1 cellular context compared by ENCODE assay signal in the genomic region with DNA sequence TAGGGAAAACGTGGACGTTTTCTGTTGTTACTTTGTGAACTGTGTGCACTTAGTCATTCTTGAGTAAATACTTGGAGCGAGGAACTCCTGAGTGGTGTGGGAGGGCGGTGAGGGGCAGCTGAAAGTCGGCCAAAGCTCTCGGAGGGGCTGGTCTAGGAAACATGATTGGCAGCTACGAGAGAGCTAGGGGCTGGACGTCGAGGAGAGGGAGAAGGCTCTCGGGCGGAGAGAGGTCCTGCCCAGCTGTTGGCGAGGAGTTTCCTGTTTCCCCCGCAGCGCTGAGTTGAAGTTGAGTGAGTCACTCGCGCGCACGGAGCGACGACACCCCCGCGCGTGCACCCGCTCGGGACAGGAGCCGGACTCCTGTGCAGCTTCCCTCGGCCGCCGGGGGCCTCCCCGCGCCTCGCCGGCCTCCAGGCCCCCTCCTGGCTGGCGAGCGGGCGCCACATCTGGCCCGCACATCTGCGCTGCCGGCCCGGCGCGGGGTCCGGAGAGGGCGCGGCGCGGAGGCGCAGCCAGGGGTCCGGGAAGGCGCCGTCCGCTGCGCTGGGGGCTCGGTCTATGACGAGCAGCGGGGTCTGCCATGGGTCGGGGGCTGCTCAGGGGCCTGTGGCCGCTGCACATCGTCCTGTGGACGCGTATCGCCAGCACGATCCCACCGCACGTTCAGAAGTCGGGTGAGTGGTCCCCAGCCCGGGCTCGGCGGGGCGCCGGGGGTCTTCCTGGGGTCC.
TF ChIP-seq lines count a peak whose summit lies in the region.

A gene (plus strand): TSS at position 301 of the 731 bp plus-strand sequence. CDS start 283 bp downstream, at position 584.

TF ChIP-seq in WTC11, 78 proteins besides CTCF, POLR2A, EP300 and RAD21 (continued from another document):
- TF ChIP-seq, protein P1, sequence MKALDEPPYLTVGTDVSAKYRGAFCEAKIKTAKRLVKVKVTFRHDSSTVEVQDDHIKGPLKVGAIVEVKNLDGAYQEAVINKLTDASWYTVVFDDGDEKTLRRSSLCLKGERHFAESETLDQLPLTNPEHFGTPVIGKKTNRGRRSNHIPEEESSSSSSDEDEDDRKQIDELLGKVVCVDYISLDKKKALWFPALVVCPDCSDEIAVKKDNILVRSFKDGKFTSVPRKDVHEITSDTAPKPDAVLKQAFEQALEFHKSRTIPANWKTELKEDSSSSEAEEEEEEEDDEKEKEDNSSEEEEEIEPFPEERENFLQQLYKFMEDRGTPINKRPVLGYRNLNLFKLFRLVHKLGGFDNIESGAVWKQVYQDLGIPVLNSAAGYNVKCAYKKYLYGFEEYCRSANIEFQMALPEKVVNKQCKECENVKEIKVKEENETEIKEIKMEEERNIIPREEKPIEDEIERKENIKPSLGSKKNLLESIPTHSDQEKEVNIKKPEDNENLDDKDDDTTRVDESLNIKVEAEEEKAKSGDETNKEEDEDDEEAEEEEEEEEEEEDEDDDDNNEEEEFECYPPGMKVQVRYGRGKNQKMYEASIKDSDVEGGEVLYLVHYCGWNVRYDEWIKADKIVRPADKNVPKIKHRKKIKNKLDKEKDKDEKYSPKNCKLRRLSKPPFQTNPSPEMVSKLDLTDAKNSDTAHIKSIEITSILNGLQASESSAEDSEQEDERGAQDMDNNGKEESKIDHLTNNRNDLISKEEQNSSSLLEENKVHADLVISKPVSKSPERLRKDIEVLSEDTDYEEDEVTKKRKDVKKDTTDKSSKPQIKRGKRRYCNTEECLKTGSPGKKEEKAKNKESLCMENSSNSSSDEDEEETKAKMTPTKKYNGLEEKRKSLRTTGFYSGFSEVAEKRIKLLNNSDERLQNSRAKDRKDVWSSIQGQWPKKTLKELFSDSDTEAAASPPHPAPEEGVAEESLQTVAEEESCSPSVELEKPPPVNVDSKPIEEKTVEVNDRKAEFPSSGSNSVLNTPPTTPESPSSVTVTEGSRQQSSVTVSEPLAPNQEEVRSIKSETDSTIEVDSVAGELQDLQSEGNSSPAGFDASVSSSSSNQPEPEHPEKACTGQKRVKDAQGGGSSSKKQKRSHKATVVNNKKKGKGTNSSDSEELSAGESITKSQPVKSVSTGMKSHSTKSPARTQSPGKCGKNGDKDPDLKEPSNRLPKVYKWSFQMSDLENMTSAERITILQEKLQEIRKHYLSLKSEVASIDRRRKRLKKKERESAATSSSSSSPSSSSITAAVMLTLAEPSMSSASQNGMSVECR (CRISPR knock-in tag; IDR thresholded peaks at IDR 0.05; ENCODE audit: borderline replicate concordance) = peak; percentile 67; the same call in 1 of the 2 replicates
- TF ChIP-seq, protein P2, sequence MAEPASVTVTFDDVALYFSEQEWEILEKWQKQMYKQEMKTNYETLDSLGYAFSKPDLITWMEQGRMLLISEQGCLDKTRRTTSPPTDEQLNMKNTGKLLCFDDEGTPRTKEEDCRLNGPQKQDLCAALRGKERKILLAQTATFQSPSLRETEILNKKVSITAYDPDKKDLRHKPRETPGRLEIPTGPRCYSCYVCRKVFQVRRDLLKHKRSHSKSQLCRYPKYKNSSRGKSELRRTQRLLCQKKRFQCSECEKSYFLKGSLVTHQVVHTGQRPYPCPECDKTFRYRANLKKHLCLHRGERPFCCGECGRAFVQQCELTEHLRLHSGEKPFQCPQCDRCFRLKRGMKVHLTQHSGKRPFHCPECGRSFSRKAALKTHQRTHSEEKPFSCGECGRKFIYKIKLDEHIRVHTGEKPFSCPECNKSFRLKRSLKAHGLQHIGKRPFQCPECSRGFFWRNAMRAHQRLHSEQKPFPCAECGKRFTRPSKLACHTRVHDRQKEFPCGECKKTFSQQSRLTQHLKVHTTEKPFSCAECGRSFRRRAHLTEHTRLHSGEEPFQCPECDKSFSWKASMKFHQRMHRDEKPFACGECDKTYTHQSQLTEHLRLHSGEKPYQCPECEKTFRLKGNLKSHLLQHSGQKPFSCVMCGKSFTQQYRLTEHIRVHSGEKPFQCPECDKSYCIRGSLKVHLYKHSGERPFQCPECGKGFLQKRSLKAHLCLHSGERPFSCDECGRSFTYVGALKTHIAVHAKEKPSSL (CRISPR knock-in tag; conservative IDR thresholded peaks at IDR 0.05) = no peak
- TF ChIP-seq MYBL2 (CRISPR knock-in tag; IDR thresholded peaks at IDR 0.05) (peak; percentile 32; the same call in 1 of the 2 replicates), SP1 (CRISPR knock-in tag; conservative IDR thresholded peaks at IDR 0.05) (peak; percentile 51), FOXP1 (CRISPR knock-in tag; IDR thresholded peaks at IDR 0.05; ENCODE audit: borderline replicate concordance) (peak; percentile 75), GABPB1 (CRISPR knock-in tag; IDR thresholded peaks at IDR 0.05) (peak; percentile 27; the same call in 1 of the 2 replicates), NFYB (CRISPR knock-in tag; conservative IDR thresholded peaks at IDR 0.05; ENCODE audit: low read depth) (peak; percentile 29; the same call in 1 of the 2 replicates), ZNF671 (CRISPR knock-in tag; IDR thresholded peaks at IDR 0.05) (no peak)
- TF ChIP-seq, protein P3, sequence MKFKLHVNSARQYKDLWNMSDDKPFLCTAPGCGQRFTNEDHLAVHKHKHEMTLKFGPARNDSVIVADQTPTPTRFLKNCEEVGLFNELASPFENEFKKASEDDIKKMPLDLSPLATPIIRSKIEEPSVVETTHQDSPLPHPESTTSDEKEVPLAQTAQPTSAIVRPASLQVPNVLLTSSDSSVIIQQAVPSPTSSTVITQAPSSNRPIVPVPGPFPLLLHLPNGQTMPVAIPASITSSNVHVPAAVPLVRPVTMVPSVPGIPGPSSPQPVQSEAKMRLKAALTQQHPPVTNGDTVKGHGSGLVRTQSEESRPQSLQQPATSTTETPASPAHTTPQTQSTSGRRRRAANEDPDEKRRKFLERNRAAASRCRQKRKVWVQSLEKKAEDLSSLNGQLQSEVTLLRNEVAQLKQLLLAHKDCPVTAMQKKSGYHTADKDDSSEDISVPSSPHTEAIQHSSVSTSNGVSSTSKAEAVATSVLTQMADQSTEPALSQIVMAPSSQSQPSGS (CRISPR knock-in tag; IDR thresholded peaks at IDR 0.05; ENCODE audit: borderline replicate concordance, low read depth) = no peak
- TF ChIP-seq, protein P4, sequence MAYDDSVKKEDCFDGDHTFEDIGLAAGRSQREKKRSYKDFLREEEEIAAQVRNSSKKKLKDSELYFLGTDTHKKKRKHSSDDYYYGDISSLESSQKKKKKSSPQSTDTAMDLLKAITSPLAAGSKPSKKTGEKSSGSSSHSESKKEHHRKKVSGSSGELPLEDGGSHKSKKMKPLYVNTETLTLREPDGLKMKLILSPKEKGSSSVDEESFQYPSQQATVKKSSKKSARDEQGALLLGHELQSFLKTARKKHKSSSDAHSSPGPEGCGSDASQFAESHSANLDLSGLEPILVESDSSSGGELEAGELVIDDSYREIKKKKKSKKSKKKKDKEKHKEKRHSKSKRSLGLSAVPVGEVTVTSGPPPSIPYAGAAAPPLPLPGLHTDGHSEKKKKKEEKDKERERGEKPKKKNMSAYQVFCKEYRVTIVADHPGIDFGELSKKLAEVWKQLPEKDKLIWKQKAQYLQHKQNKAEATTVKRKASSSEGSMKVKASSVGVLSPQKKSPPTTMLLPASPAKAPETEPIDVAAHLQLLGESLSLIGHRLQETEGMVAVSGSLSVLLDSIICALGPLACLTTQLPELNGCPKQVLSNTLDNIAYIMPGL (CRISPR knock-in tag; IDR thresholded peaks at IDR 0.05) = peak; percentile 62; the same call in 1 of the 2 replicates
- TF ChIP-seq, protein P5, sequence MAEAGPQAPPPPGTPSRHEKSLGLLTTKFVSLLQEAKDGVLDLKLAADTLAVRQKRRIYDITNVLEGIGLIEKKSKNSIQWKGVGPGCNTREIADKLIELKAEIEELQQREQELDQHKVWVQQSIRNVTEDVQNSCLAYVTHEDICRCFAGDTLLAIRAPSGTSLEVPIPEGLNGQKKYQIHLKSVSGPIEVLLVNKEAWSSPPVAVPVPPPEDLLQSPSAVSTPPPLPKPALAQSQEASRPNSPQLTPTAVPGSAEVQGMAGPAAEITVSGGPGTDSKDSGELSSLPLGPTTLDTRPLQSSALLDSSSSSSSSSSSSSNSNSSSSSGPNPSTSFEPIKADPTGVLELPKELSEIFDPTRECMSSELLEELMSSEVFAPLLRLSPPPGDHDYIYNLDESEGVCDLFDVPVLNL (CRISPR knock-in tag; IDR thresholded peaks at IDR 0.05; ENCODE audit: borderline replicate concordance, low read depth) = 0 out of 2 replicates have a peak, but pooled peaks have one; percentile 16
